4 cellular contexts compared by ENCODE assay signal in genomic region chr7:152914014-152914844, GRCh38.
TF ChIP-seq lines count a peak whose summit lies in the region.

No MANE protein-coding gene starts in this region.

TF ChIP-seq in GM12891, 5 proteins besides CTCF, POLR2A, EP300 and RAD21:
- no peak for TF ChIP-seq POU2F2 (IDR thresholded peaks at IDR 0.05; ENCODE audit: low read depth, low read length)
- TF ChIP-seq POLR2AphosphoS5 (IDR thresholded peaks at IDR 0.05; ENCODE audit: low read depth, low read length): no peak
- TF ChIP-seq TAF1 (IDR thresholded peaks at IDR 0.05; ENCODE audit: low read depth, low read length): no peak
- TF ChIP-seq SPI1 (IDR thresholded peaks at IDR 0.05; ENCODE audit: low read depth, low read length): no peak
- no peak for TF ChIP-seq PAX5 (IDR thresholded peaks at IDR 0.05; ENCODE audit: insufficient read depth, low read length, severe bottlenecking)

TF ChIP-seq in HEK293, 187 proteins besides CTCF, POLR2A, EP300 and RAD21 (continues in another document):
- 0 out of 2 replicates have a peak, but pooled peaks have one; percentile 7 for TF ChIP-seq ZNF621 (tag by site-specific recombination; IDR thresholded peaks at IDR 0.05)
- no peak for TF ChIP-seq ZNF121 (tag by site-specific recombination; IDR thresholded peaks at IDR 0.05)
- TF ChIP-seq ATF2 (tag by site-specific recombination; IDR thresholded peaks at IDR 0.05; ENCODE audit: low read depth): peak; percentile 40; the same call in 1 of the 2 replicates
- TF ChIP-seq ZNF707 (tag by site-specific recombination; IDR thresholded peaks at IDR 0.05): peak; percentile 29; the same call in 1 of the 2 replicates
- peak; percentile 53; the same call in 1 of the 2 replicates for TF ChIP-seq ZNF670 (tag by site-specific recombination; IDR thresholded peaks at IDR 0.05; ENCODE audit: low read depth)
- TF ChIP-seq ZNF513 (tag by site-specific recombination; IDR thresholded peaks at IDR 0.05): peak; percentile 98
- no peak for TF ChIP-seq ZNF19 (tag by site-specific recombination; IDR thresholded peaks at IDR 0.05; ENCODE audit: low read depth)
- TF ChIP-seq ZNF148 (tag by site-specific recombination; IDR thresholded peaks at IDR 0.05; ENCODE audit: borderline replicate concordance): peak; percentile 26
- peak; percentile 14; the same call in 1 of the 2 replicates for TF ChIP-seq ZNF311 (tag by site-specific recombination; IDR thresholded peaks at IDR 0.05; ENCODE audit: borderline replicate concordance)
- no peak for TF ChIP-seq ZNF23 (tag by site-specific recombination; IDR thresholded peaks at IDR 0.05; ENCODE audit: borderline replicate concordance)
- TF ChIP-seq ZBTB20 (tag by site-specific recombination; IDR thresholded peaks at IDR 0.05): 0 out of 2 replicates have a peak, but pooled peaks have one; percentile 8
- no peak for TF ChIP-seq ZNF776 (tag by site-specific recombination; IDR thresholded peaks at IDR 0.05; ENCODE audit: borderline replicate concordance)
- no peak for TF ChIP-seq ZNF555 (tag by site-specific recombination; conservative IDR thresholded peaks at IDR 0.05)

TF ChIP-seq in IMR-90, 13 proteins besides CTCF, POLR2A, EP300 and RAD21 (continued from another document):
- TF ChIP-seq USF2 (IDR thresholded peaks at IDR 0.05; ENCODE audit: low read depth, low read length) (no peak), MAFK (IDR thresholded peaks at IDR 0.05; ENCODE audit: low read depth, low read length) (no peak), RCOR1 (IDR thresholded peaks at IDR 0.05; ENCODE audit: insufficient replicate concordance, low read length) (no peak), BHLHE40 (IDR thresholded peaks at IDR 0.05; ENCODE audit: low read depth, low read length) (no peak), CEBPB (IDR thresholded peaks at IDR 0.05; ENCODE audit: low read depth, low read length) (no peak), MXI1 (IDR thresholded peaks at IDR 0.05; ENCODE audit: borderline replicate concordance, low read depth, low read length) (no peak), CHD1 (IDR thresholded peaks at IDR 0.05; ENCODE audit: low read depth, low read length) (no peak), RFX5 (IDR thresholded peaks at IDR 0.05; ENCODE audit: low read depth, low read length) (no peak), ELK1 (IDR thresholded peaks at IDR 0.05; ENCODE audit: borderline replicate concordance, low read depth, low read length) (no peak), FOS (IDR thresholded peaks at IDR 0.05; ENCODE audit: low read depth, low read length) (no peak)

TF ChIP-seq in H1, 55 proteins besides CTCF, POLR2A, EP300 and RAD21 (continued from another document):
- TF ChIP-seq POLR2AphosphoS5 (IDR thresholded peaks at IDR 0.05; ENCODE audit: low read depth, low read length): no peak
- TF ChIP-seq EZH2 (IDR thresholded peaks at IDR 0.05; ENCODE audit: low read depth, low read length, severe bottlenecking): no peak
- TF ChIP-seq TBP (IDR thresholded peaks at IDR 0.05; ENCODE audit: low read depth, low read length): no peak
- no peak for TF ChIP-seq PHF8 (conservative IDR thresholded peaks at IDR 0.05; ENCODE audit: low read depth, low read length)
- TF ChIP-seq KDM4A (IDR thresholded peaks at IDR 0.05; ENCODE audit: low read depth, low read length, severe bottlenecking): no peak
- no peak for TF ChIP-seq JUN (IDR thresholded peaks at IDR 0.05; ENCODE audit: low read depth, low read length)
- TF ChIP-seq ASH2L (IDR thresholded peaks at IDR 0.05; ENCODE audit: low read length): no peak
- no peak for TF ChIP-seq RXRA (IDR thresholded peaks at IDR 0.05; ENCODE audit: insufficient read depth, low read depth, low read length)
- TF ChIP-seq FOSL1 (IDR thresholded peaks at IDR 0.05; ENCODE audit: insufficient read depth, low read depth, low read length): no peak
- TF ChIP-seq USF2 (IDR thresholded peaks at IDR 0.05; ENCODE audit: low read length): no peak
- TF ChIP-seq CEBPB (IDR thresholded peaks at IDR 0.05; ENCODE audit: low read depth, low read length): no peak
